In genomic region chr1:45327644-45328515, GRCh38 we compare ENCODE assay signal across 8 cellular contexts. TPM values are rescaled to one million over a fixed set of nuclear protein-coding genes. Genes with fewer than 3 reads are reported as not detected.
A peak's percentile ranks its signal among the peaks of the same experiment; 100 is the strongest.
DNase-seq lines count a peak whose midpoint lies in the region; ATAC-seq and TF ChIP-seq lines count a peak whose summit lies in the region.

No MANE protein-coding gene starts in this region.

- TF ChIP-seq CTCF in heart right ventricle (IDR thresholded peaks at IDR 0.05): no peak
- no peak for TF ChIP-seq CTCF in Peyer's patch (IDR thresholded peaks at IDR 0.05)
- TF ChIP-seq CTCF in glutamatergic neuron (IDR thresholded peaks at IDR 0.05; ENCODE audit: partially characterized antibody, unreplicated experiment): no peak
- TF ChIP-seq CTCF in transverse colon (IDR thresholded peaks at IDR 0.05): no peak

- TF ChIP-seq POLR2A in Peyer's patch (IDR thresholded peaks at IDR 0.05) (no peak), transverse colon (IDR thresholded peaks at IDR 0.05) (no peak)

- DNase-seq in heart right ventricle (no peak), cardiac septum (ENCODE audit: low spot score) (no peak), Peyer's patch (no peak), glutamatergic neuron (no peak), transverse colon (peak; percentile 30), NCI-H2107 treated with DMSO at 0.1 percent for 48 hours (lab: John Stamatoyannopoulos, UW; ENCODE audit: unreplicated experiment) (no peak), AG08395 (ENCODE audit: low spot score) (no peak)

- H3K27ac ChIP-seq in heart right ventricle (no peak overlapping the region), Peyer's patch (peak overlapping the region in 2 of 4 donors; percentile 2 to 66), transverse colon (peak overlapping the region in 2 of 4 donors; percentile 8 to 55)

- peaks cover 0 to 46% (median 24%) of the 10 kb centered on the region in 9 donors for H3K36me3 ChIP-seq in heart right ventricle
- H3K36me3 ChIP-seq in Peyer's patch: peaks cover 0 to 34% (median 0%) of the 10 kb centered on the region in 3 donors
- H3K36me3 ChIP-seq in transverse colon: peaks cover 0 to 7% (median 0%) of the 10 kb centered on the region in 4 donors

- H3K9me3 Mint-ChIP-seq in glutamatergic neuron (ENCODE audit: unreplicated experiment): peaks cover 8% of the 10 kb centered on the region

- no peak overlapping the region for H3K27ac Mint-ChIP-seq in glutamatergic neuron (ENCODE audit: unreplicated experiment)

- peaks cover 9% of the 10 kb centered on the region for H3K4me1 Mint-ChIP-seq in glutamatergic neuron (ENCODE audit: low read depth, unreplicated experiment)

- TF ChIP-seq EP300 in transverse colon (IDR thresholded peaks at IDR 0.05; ENCODE audit: low read depth): no peak

- H3K27me3 ChIP-seq in heart right ventricle: peaks cover 0 to 9% (median 0%) of the 10 kb centered on the region in 7 donors
- no peaks in the 10 kb centered on the region for H3K27me3 ChIP-seq in Peyer's patch
- no peaks in the 10 kb centered on the region for H3K27me3 ChIP-seq in transverse colon

- H3K4me1 ChIP-seq in heart right ventricle (peaks cover 0 to 20% (median 11%) of the 10 kb centered on the region in 9 donors), Peyer's patch (peaks cover 0 to 19% (median 6%) of the 10 kb centered on the region in 4 donors), transverse colon (peaks cover 10 to 24% (median 14%) of the 10 kb centered on the region in 4 donors)

- H3K27me3 Mint-ChIP-seq in glutamatergic neuron (ENCODE audit: unreplicated experiment): peaks cover 5% of the 10 kb centered on the region

- peak overlapping the region in 6 of 10 donors; percentile 37 to 60 (median 55) for H3K4me3 ChIP-seq in heart right ventricle
- H3K4me3 ChIP-seq in Peyer's patch: peak overlapping the region in 3 of 4 donors; percentile 60 to 67 (median 64)
- peak overlapping the region in 3 of 4 donors; percentile 28 to 53 (median 45) for H3K4me3 ChIP-seq in transverse colon

- 70% methylated on average over 19 of the region's 19 CpGs for WGBS in heart right ventricle, 2 donors
- 17 to 52% methylated on average over 1 to 19 of the region's 19 CpGs for WGBS in transverse colon (ENCODE audit: low coverage in 1 of 2), 2 donors

- intact Hi-C loops in heart right ventricle (cut with DNase I) (no loop called here), cardiac septum (cut with DNase I) (no loop called here), transverse colon (cut with DNase I; ENCODE audit: low total_unique reads) (no loop called here)

- H3K36me3 Mint-ChIP-seq in glutamatergic neuron (ENCODE audit: unreplicated experiment): no peaks in the 10 kb centered on the region

- in situ Hi-C loops in transverse colon (cut with MboI; ENCODE audit: low pct_ligation_motif_present in 1 of 4, low pct_unique_long_range_greater_than_20kb in 1 of 4, low sequenced_read_pairs in 3 of 4): no loop called here

- peak in 1 of 8 donors; percentile 10 for ATAC-seq in heart right ventricle
- no peak for ATAC-seq in HG02840 (IDR thresholded peaks at IDR 0.05; ENCODE audit: low FRiP score, unreplicated experiment)

- H3K4me3 Mint-ChIP-seq in glutamatergic neuron (ENCODE audit: unreplicated experiment): peak overlapping the region; percentile 57

- H3K9me3 ChIP-seq in heart right ventricle (no peaks in the 10 kb centered on the region), Peyer's patch (no peaks in the 10 kb centered on the region), transverse colon (no peaks in the 10 kb centered on the region)

RNA-seq across cellular contexts. Expression of gene HPDL, which starts 1.2 kb away (rescaled TPM):
- under 1 TPM in 3 of 10 donors, not detected in 7; 0.17 to 0.45 (median 0.30) TPM for total RNA-seq in heart right ventricle
- under 1 TPM; 0.37 to 0.62 TPM for polyA plus RNA-seq in heart right ventricle
- not detected for total RNA-seq in cardiac septum
- 10 to 100 TPM in 1 of 4 donors, 1 to 10 TPM in 2, under 1 TPM in 1; 0.88 to 24.8 (median 7.9) TPM for total RNA-seq in Peyer's patch
- total RNA-seq in glutamatergic neuron (ENCODE audit: unreplicated experiment): 2.3 TPM
- 1 to 10 TPM; 2.6 to 7.8 (median 4.3) TPM for total RNA-seq in transverse colon

RNA-seq across cellular contexts. Expression of gene TOE1, which starts 12.1 kb away (rescaled TPM):
- total RNA-seq in heart right ventricle: 1 to 10 TPM; 2.7 to 6.6 (median 4.1) TPM
- 1 to 10 TPM; 3.5 to 4.4 TPM for polyA plus RNA-seq in heart right ventricle
- total RNA-seq in cardiac septum: 3.5 TPM
- total RNA-seq in Peyer's patch: 10 to 100 TPM in 2 of 4 donors, 1 to 10 TPM in 2; 8.8 to 16.4 (median 11.3) TPM
- total RNA-seq in glutamatergic neuron (ENCODE audit: unreplicated experiment): 7.5 TPM
- 10 to 100 TPM in 3 of 4 donors, 1 to 10 TPM in 1; 4.8 to 58.7 (median 16.4) TPM for total RNA-seq in transverse colon

RNA-seq across cellular contexts. Expression of gene MUTYH, which starts 12.4 kb away (rescaled TPM):
- total RNA-seq in heart right ventricle (10 to 100 TPM in 1 of 10 donors, 1 to 10 TPM in 9; 6.0 to 10.2 (median 8.9) TPM), cardiac septum (11.2 TPM), Peyer's patch (10 to 100 TPM; 28.1 to 73.1 (median 50.7) TPM), glutamatergic neuron (ENCODE audit: unreplicated experiment) (33.7 TPM), transverse colon (10 to 100 TPM; 28.7 to 78.2 (median 49.0) TPM)
- polyA plus RNA-seq in heart right ventricle: 10 to 100 TPM in 1 of 2 donors, 1 to 10 TPM in 1; 9.9 to 20.3 TPM
